ENCODE assay signal across 14 cellular contexts in the genomic region with DNA sequence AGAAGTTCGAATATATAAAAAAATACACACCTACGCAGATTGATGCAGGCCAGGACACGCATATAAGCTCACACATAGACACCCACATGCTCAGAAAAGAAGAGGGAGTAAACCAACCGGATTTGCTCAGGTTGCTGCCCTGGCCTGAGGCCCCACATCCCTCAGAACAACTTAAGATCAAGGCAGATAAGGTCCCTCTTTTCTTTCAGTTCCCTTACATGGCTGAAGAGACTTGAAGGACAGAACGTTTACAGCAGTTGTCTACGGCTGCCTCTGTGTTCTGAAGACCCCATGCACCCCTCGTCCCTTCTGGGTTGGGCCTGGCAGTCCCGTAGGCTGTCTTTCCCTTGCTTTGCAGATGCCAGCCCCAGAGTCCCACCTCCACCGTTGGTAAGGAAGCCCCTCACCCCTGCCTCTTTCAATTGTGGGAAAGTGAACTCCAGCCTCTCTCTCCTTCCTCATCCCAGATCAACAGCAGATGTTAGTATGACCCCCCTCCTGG. TPM values are rescaled to one million over a fixed set of nuclear protein-coding genes. Genes with fewer than 3 reads are reported as not detected.
DNase-seq lines count a peak whose midpoint lies in the region; ATAC-seq and TF ChIP-seq lines count a peak whose summit lies in the region.
"Had no signal": no experiment of that assay in that cellular context is flagged by ENCODE, and none has a peak within 500 bp of the region (broad histone marks: within the 10 kb centered on the region; RNA-seq: fewer than 3 reads in every experiment).

No MANE protein-coding gene starts in this region.

- intact Hi-C loops in OCI-LY7 (cut with micrococcal nuclease; ENCODE audit: unreplicated experiment) (loop anchor here (1.0 to 10.0 kb wide), 2 partner anchors 8 to 939 kb away; no protein-coding TSS in a partner anchor), left lung (cut with DNase I) (no loop called here), body of pancreas (cut with DNase I) (no loop called here)

- in situ Hi-C loops in GM13977 (cut with MboI; ENCODE audit: low pct_unique_long_range_greater_than_20kb, low sequenced_read_pairs, unreplicated experiment): no loop called here

- H2AFZ ChIP-seq in OCI-LY7 (ENCODE audit: low read length): peak overlapping the region; percentile 53; the same call in 1 of the 2 replicates

- H3K36me3 ChIP-seq in OCI-LY7 (ENCODE audit: insufficient read depth, low read length): no peaks in the 10 kb centered on the region
- no peaks in the 10 kb centered on the region for H3K36me3 ChIP-seq in left lung
- H3K36me3 ChIP-seq in body of pancreas (replicated peaks in 1 of 2; ENCODE audit: insufficient read depth in 1 of 2, low read depth in 2 of 2): no peaks in the 10 kb centered on the region

- DNase-seq in GM13977 (ENCODE audit: low spot score) (peak; percentile 32), OCI-LY7 (ENCODE audit: low spot score) (peak; percentile 71), left lung (no peak), substantia nigra (lab: John Stamatoyannopoulos, UW) (no peak), NCI-H2196 (lab: John Stamatoyannopoulos, UW; ENCODE audit: unreplicated experiment) (no peak), body of pancreas (no peak)
- DNase-seq in activated naive CD4-positive, alpha-beta T cell (lab: John Stamatoyannopoulos, UW): no peak
- DNase-seq: activated CD4-positive, alpha-beta T cell treated with anti-CD3 and anti-CD28 coated beads, Interleukin-2, amount 10 ng/mL, durations not matched to agents 24 days and 14 days; activated gamma-delta T cell treated with Interleukin-2 at 50 U/mL for 16 hours; CD8-positive, alpha-beta memory T cell; central memory CD4-positive, alpha-beta T cell; NCI-H524 had no signal

- H3K9me3 ChIP-seq in OCI-LY7 (ENCODE audit: low read length): no peaks in the 10 kb centered on the region
- no peaks in the 10 kb centered on the region for H3K9me3 ChIP-seq in left lung
- H3K9me3 ChIP-seq in body of pancreas: no peaks in the 10 kb centered on the region

- no peak for TF ChIP-seq CTCF in GM13977 (IDR thresholded peaks at IDR 0.05; ENCODE audit: extremely low read depth, insufficient read depth, missing control alignments)
- TF ChIP-seq CTCF in OCI-LY7 (conservative IDR thresholded peaks at IDR 0.05; ENCODE audit: low read length): no peak
- no peak for TF ChIP-seq CTCF in left lung (IDR thresholded peaks at IDR 0.05)
- no peak for TF ChIP-seq CTCF in body of pancreas (IDR thresholded peaks at IDR 0.05)

- BruUV-seq in OCI-LY7 (replicated peaks; lab: Mats Ljungman, UMichigan): no TSS peak

- H3K9me2 ChIP-seq in OCI-LY7 (ENCODE audit: insufficient read depth, low read length): no peaks in the 10 kb centered on the region

- 48 to 50% methylated on average over 9 of the region's 9 CpGs for WGBS in body of pancreas, 2 donors

- TF ChIP-seq POLR2A in body of pancreas (IDR thresholded peaks at IDR 0.05): no peak

- CTCF ChIA-PET in OCI-LY7 (lab: Charles Lee; ENCODE audit: unreplicated experiment): no interaction called here

- peak overlapping the region; percentile 78 for H3K4me2 ChIP-seq in OCI-LY7 (ENCODE audit: low read length)

- peak overlapping the region; percentile 99 for H3K27ac ChIP-seq in OCI-LY7 (ENCODE audit: low read depth, low read length, poor library complexity, severe bottlenecking)
- H3K27ac ChIP-seq in left lung: peak overlapping the region; percentile 68 to 95
- peak overlapping the region; percentile 43 for H3K27ac ChIP-seq in substantia nigra (ENCODE audit: low read depth, low read length, poor library complexity, severe bottlenecking)
- peak overlapping the region in 1 of 4 donors; percentile 67 for H3K27ac ChIP-seq in body of pancreas

- H3K4me3 ChIP-seq in OCI-LY7 (ENCODE audit: low read depth, low read length, poor library complexity, severe bottlenecking): peak overlapping the region; percentile 58
- H3K4me3 ChIP-seq in left lung: peak overlapping the region in 1 of 2 donors; percentile 19
- no peak overlapping the region for H3K4me3 ChIP-seq in body of pancreas

- H4K20me1 ChIP-seq in OCI-LY7 (ENCODE audit: insufficient read depth, low read length): peaks cover 6% of the 10 kb centered on the region; the same call in 1 of the 2 replicates

- no peak for ATAC-seq in left lung
- no peak for ATAC-seq in HG03159 (IDR thresholded peaks at IDR 0.05; ENCODE audit: unreplicated experiment)
- ATAC-seq in body of pancreas: no peak
- ATAC-seq: SK-N-SH treated with all-trans-retinoic acid at 6 μM for 48 hours had no signal

- H3K79me2 ChIP-seq in OCI-LY7 (ENCODE audit: insufficient read depth, low read depth, low read length): peaks cover 24% of the 10 kb centered on the region

- POLR2A ChIA-PET in OCI-LY7 (lab: Charles Lee): interaction anchor here (0.8 to 1.8 kb wide), 3 partner anchors 12 to 807 kb away, joined by 3 to 5 read pairs (median 4); a partner anchor contains a TSS

- H3K4me1 ChIP-seq in OCI-LY7 (ENCODE audit: insufficient read depth, low read length, poor library complexity, severe bottlenecking): peaks cover 55% of the 10 kb centered on the region
- peaks cover 2 to 46% of the 10 kb centered on the region in 2 donors for H3K4me1 ChIP-seq in left lung
- H3K4me1 ChIP-seq in body of pancreas: peaks cover 2% of the 10 kb centered on the region

- H3K27me3 ChIP-seq in left lung (peaks cover 0 to 19% of the 10 kb centered on the region in 2 donors), body of pancreas (no peaks in the 10 kb centered on the region)

RNA-seq across cellular contexts. Expression of a gene that starts 4.3 kb away (rescaled TPM):
- total RNA-seq in OCI-LY7 (2014; rRNA removed; shearing (Covaris generic)): 79.7 and 97.8 TPM in 2 replicates
- total RNA-seq in OCI-LY7 (2022) (211 and 221 TPM in 2 replicates), left lung (100 to 1,000 TPM; 138 to 183 TPM), body of pancreas (10 to 100 TPM; 57.1 to 62.0 TPM)

Comparison
In these comparisons a context has a peak if more than half of its experiments do, and no peak if none do; other contexts are left out.
1. DNase-seq: peak in GM13977 (single experiment) and OCI-LY7 (single experiment); none in left lung (0 of 2), substantia nigra (0 of 49), activated naive CD4-positive, alpha-beta T cell (0 of 4), NCI-H2196 (single experiment) and body of pancreas (0 of 4).